1 cellular context compared by ENCODE assay signal in the genomic region with DNA sequence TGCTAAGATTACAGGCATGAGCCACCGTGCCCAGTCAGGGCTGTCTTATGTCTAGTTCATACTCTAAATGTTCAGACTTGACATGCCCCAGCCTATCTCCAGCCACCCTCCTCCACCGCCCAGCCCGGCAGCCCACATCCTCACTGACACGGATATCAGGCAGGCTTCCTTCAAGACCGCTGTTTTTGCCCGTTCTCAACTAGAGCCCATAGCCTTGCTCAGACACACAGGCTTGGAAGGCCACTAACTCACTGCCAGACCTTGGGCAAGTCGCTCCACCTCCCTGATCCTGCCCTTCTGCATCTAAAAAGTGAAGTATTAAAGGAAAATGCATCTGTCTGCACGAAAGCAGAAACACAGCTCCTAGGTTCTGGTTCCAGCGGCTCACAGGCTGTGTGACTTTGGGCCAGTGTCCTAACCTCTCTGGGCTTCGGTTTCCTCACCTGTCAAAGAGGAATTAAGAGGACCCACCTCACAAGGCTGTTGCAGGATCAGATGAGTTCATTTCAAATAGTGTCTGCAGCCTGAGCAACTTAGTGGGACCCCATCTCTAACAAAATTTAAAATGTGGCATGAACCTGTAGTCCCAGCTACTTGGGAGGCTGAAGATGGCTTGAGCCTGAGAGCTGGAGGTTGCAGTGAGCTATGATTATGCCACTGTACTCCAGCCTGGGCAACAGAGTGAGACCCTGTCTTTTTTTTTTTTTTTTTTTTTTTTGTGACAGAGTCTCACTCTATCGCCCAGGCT.
TF ChIP-seq lines count a peak whose summit lies in the region.

No MANE protein-coding gene starts in this region.

TF ChIP-seq in K562, 482 proteins besides CTCF, POLR2A, EP300 and RAD21 (continued from another document):
- TF ChIP-seq, protein P1, sequence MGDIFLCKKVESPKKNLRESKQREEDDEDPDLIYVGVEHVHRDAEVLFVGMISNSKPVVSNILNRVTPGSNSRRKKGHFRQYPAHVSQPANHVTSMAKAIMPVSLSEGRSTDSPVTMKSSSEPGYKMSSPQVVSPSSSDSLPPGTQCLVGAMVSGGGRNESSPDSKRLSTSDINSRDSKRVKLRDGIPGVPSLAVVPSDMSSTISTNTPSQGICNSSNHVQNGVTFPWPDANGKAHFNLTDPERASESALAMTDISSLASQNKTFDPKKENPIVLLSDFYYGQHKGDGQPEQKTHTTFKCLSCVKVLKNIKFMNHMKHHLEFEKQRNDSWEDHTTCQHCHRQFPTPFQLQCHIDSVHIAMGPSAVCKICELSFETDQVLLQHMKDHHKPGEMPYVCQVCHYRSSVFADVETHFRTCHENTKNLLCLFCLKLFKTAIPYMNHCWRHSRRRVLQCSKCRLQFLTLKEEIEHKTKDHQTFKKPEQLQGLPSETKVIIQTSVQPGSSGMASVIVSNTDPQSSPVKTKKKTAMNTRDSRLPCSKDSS (IDR thresholded peaks at IDR 0.05; ENCODE audit: low read depth, partially characterized antibody), result no peak
- no peak for TF ChIP-seq KDM2B (CRISPR knock-in tag; IDR thresholded peaks at IDR 0.05)
- TF ChIP-seq, protein P2, sequence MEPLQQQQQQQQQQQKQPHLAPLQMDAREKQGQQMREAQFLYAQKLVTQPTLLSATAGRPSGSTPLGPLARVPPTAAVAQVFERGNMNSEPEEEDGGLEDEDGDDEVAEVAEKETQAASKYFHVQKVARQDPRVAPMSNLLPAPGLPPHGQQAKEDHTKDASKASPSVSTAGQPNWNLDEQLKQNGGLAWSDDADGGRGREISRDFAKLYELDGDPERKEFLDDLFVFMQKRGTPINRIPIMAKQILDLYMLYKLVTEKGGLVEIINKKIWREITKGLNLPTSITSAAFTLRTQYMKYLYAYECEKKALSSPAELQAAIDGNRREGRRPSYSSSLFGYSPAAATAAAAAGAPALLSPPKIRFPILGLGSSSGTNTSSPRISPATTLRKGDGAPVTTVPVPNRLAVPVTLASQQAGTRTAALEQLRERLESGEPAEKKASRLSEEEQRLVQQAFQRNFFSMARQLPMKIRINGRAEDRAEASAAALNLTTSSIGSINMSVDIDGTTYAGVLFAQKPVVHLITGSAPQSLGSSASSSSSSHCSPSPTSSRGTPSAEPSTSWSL (CRISPR knock-in tag; IDR thresholded peaks at IDR 0.05; ENCODE audit: borderline replicate concordance), result no peak
